Comparison of ENCODE assay signal across 20 cellular contexts in the genomic region with DNA sequence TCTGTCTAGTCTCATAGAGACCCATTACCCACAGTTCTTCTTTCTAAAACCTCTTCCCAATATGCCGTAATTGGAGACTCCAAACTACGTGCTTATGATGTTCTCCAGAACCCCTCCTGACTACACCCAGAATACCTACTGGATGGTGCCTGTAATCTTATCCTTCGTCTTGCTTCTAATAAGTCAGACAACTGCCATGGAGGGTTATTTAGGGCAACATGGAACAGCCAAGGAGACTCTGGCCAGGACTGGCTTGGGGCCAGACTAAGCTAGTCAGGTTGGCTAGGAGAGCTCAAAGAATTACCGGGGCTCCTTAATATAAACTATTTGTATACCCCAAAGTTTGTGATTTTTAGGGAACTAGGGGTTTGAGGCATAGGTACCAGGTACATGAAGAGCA. TPM values are rescaled to one million over a fixed set of nuclear protein-coding genes. Genes with fewer than 3 reads are reported as not detected.
"Had no signal": no experiment of that assay in that cellular context is flagged by ENCODE, and none has a peak within 500 bp of the region (broad histone marks: within the 10 kb centered on the region; RNA-seq: fewer than 3 reads in every experiment).

No MANE protein-coding gene starts in this region.

- H3K27ac ChIP-seq: body of pancreas, pancreas, tibial artery, vagina had no signal

- H3K4me3 ChIP-seq: body of pancreas, pancreas, tibial artery, vagina had no signal

- H3K4me1 ChIP-seq: body of pancreas, pancreas had no signal

- DNase-seq: activated B cell treated with CpG ODN at 0.5 μM for 24 hours; activated CD4-positive, alpha-beta T cell treated with anti-CD3 and anti-CD28 coated beads for 48 hours; activated CD8-positive, alpha-beta T cell treated with anti-CD3 and anti-CD28 coated beads for 36 hours; activated effector memory CD4-positive, alpha-beta T cell treated with Interleukin-2 at 50 U/mL for 16 hours; activated T-cell treated with anti-CD3 and anti-CD28 coated beads, Interleukin-2, amount 50 U/mL, for 4 hours; amniotic stem cell; body of pancreas; cerebellar nuclear complex; effector memory CD4-positive, alpha-beta T cell; foreskin fibroblast; left colon; mammary epithelial cell; naive thymus-derived CD4-positive, alpha-beta T cell; pancreas; small intestine; stimulated activated CD4-positive, alpha-beta T cell treated with anti-CD3 and anti-CD28 coated beads, Interleukin-4, amount 100 ng/mL, for 24 hours; stimulated activated naive CD4-positive, alpha-beta T cell; tibial artery had no signal

- H3K9me3 ChIP-seq: body of pancreas, pancreas, tibial artery, vagina had no signal

- H3K27me3 ChIP-seq: body of pancreas, pancreas, tibial artery, vagina had no signal

- ATAC-seq: activated CD8-positive, alpha-beta T cell treated with anti-CD3 and anti-CD28 coated beads for 36 hours; activated T-cell treated with anti-CD3 and anti-CD28 coated beads, Interleukin-2, amount 50 U/mL, for 4 hours; body of pancreas; naive thymus-derived CD4-positive, alpha-beta T cell; pancreas had no signal

RNA-seq across cellular contexts. Expression of a gene that starts 57.5 kb away (rescaled TPM):
- total RNA-seq: T-helper 2 cell treated with Interferon-gamma antibody and Interleukin-4, amounts not matched to agents 100 ng/mL and 5 ng/mL, for 36 hours had no signal
